Comparison of ENCODE assay signal across 9 cellular contexts in the genomic region with DNA sequence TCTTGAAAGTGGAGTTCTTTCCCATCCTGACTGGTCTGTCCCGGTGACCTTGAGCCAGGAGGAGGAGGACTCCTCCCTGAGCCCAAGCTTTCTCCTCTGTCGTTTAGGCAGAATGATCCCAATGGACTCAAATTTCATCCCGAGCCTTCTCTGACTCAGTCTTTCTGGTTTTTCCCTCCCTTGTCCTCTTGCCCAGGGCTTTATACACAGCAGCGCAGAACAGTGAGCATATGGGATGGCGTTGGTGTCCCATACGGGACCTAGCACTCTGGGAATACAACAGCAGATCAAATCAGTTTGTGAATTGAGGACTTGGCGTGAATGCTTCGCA. TPM values are rescaled to one million over a fixed set of nuclear protein-coding genes. Genes with fewer than 3 reads are reported as not detected.
DNase-seq lines count a peak whose midpoint lies in the region; ATAC-seq and TF ChIP-seq lines count a peak whose summit lies in the region.
"Had no signal": no experiment of that assay in that cellular context is flagged by ENCODE, and none has a peak within 500 bp of the region (broad histone marks: within the 10 kb centered on the region; RNA-seq: fewer than 3 reads in every experiment).

No MANE protein-coding gene starts in this region.

- peaks cover 46 to 65% (median 52%) of the 10 kb centered on the region in 3 donors for H3K4me1 Mint-ChIP-seq in CD8-positive, alpha-beta memory T cell

- intact Hi-C loops in sigmoid colon (cut with DNase I) = loop anchor here (2.0 to 5.0 kb wide), 2 partner anchors 247 to 609 kb away; no protein-coding TSS in a partner anchor

- WGBS in sigmoid colon, 2 donors = 68 to 81% methylated on average over 8 of the region's 8 CpGs

- H3K27ac ChIP-seq in CD8-positive, alpha-beta memory T cell (ENCODE audit: low read depth, low read length) = no peak overlapping the region
- H3K27ac ChIP-seq in sigmoid colon = peak overlapping the region; percentile 86 to 94 (median 91)
- H3K27ac ChIP-seq in effector memory CD4-positive, alpha-beta T cell (ENCODE audit: insufficient read depth, low read length, poor library complexity, severe bottlenecking) = no peak overlapping the region

- no peak overlapping the region for H3K4me3 ChIP-seq in CD8-positive, alpha-beta memory T cell (ENCODE audit: low read length)
- H3K4me3 ChIP-seq in NT2/D1 (ENCODE audit: insufficient read length, low read depth) (peak overlapping the region; percentile 48), sigmoid colon (no peak overlapping the region)
- H3K4me3 ChIP-seq in effector memory CD4-positive, alpha-beta T cell (ENCODE audit: insufficient read depth, low read depth, low read length, poor library complexity, severe bottlenecking) = no peak overlapping the region

- no peak for DNase-seq in CD8-positive, alpha-beta memory T cell
- no peak for DNase-seq in NT2/D1 (ENCODE audit: low read depth, low spot score)
- peak; percentile 66 for DNase-seq in fibroblast of gingiva (ENCODE audit: low read depth)
- DNase-seq in sigmoid colon = no peak
- no peak for DNase-seq in effector memory CD4-positive, alpha-beta T cell
- no peak for DNase-seq in iPS-NIHi11 (ENCODE audit: low spot score)
- no peak for DNase-seq in NCI-H2081 treated with DMSO at 0.1 percent for 48 hours (lab: John Stamatoyannopoulos, UW)
- DNase-seq: NCI-H2107 had no signal

- TF ChIP-seq POLR2A in sigmoid colon (IDR thresholded peaks at IDR 0.05) = no peak

- H3K4me1 ChIP-seq in CD8-positive, alpha-beta memory T cell (ENCODE audit: insufficient read depth, low read length) = peaks cover 38% of the 10 kb centered on the region
- H3K4me1 ChIP-seq in NT2/D1 (ENCODE audit: insufficient read depth, insufficient read length) = peaks cover 17% of the 10 kb centered on the region
- peaks cover 0 to 46% (median 33%) of the 10 kb centered on the region in 4 donors for H3K4me1 ChIP-seq in sigmoid colon
- H3K4me1 ChIP-seq in effector memory CD4-positive, alpha-beta T cell (ENCODE audit: control insufficient read depth, insufficient read depth, low read length, poor library complexity, severe bottlenecking) = peaks cover 30% of the 10 kb centered on the region

- peaks cover 0 to 3% of the 10 kb centered on the region in 2 donors for H3K27me3 Mint-ChIP-seq in CD8-positive, alpha-beta memory T cell

- peaks cover 0 to 15% (median 0%) of the 10 kb centered on the region in 3 donors for H3K36me3 Mint-ChIP-seq in CD8-positive, alpha-beta memory T cell

- TF ChIP-seq EP300 in sigmoid colon (IDR thresholded peaks at IDR 0.05) = no peak

- CTCF ChIA-PET in CD8-positive, alpha-beta memory T cell (lab: Charles Lee) = no interaction called here

- H3K9ac ChIP-seq in NT2/D1 (ENCODE audit: insufficient read length, low read depth) = no peak overlapping the region

- no peak for ATAC-seq in HG03354 (IDR thresholded peaks at IDR 0.05; ENCODE audit: poor library complexity, severe bottlenecking, unreplicated experiment)

- H3K9me3 Mint-ChIP-seq in CD8-positive, alpha-beta memory T cell = no peaks in the 10 kb centered on the region

- H3K36me3 ChIP-seq in CD8-positive, alpha-beta memory T cell (ENCODE audit: insufficient read depth, low read length) = no peaks in the 10 kb centered on the region
- H3K36me3 ChIP-seq in NT2/D1 (ENCODE audit: insufficient read depth, insufficient read length, low read length) (no peaks in the 10 kb centered on the region), sigmoid colon (no peaks in the 10 kb centered on the region)
- no peaks in the 10 kb centered on the region for H3K36me3 ChIP-seq in effector memory CD4-positive, alpha-beta T cell (ENCODE audit: control insufficient read depth, insufficient read depth, low read length)

- TF ChIP-seq CTCF in sigmoid colon (IDR thresholded peaks at IDR 0.05) = no peak

- peak overlapping the region; percentile 63 to 92 (median 82) for H3K4me3 Mint-ChIP-seq in CD8-positive, alpha-beta memory T cell

- peak overlapping the region in 5 of 8 donors; percentile 4 to 96 (median 87) for H3K27ac Mint-ChIP-seq in CD8-positive, alpha-beta memory T cell

- no peaks in the 10 kb centered on the region for H3K9me3 ChIP-seq in CD8-positive, alpha-beta memory T cell (ENCODE audit: low read length)
- H3K9me3 ChIP-seq in NT2/D1 (ENCODE audit: insufficient read depth, low read length) = no peaks in the 10 kb centered on the region
- no peaks in the 10 kb centered on the region for H3K9me3 ChIP-seq in sigmoid colon
- H3K9me3 ChIP-seq in effector memory CD4-positive, alpha-beta T cell (ENCODE audit: control insufficient read depth, low read length) = no peaks in the 10 kb centered on the region

- no peaks in the 10 kb centered on the region for H3K27me3 ChIP-seq in CD8-positive, alpha-beta memory T cell (ENCODE audit: insufficient read depth, low read length, poor library complexity, severe bottlenecking)
- H3K27me3 ChIP-seq in NT2/D1 (ENCODE audit: insufficient read depth, insufficient read length) (peaks cover 17% of the 10 kb centered on the region), sigmoid colon (peaks cover 0 to 8% (median 0%) of the 10 kb centered on the region in 3 donors)
- no peaks in the 10 kb centered on the region for H3K27me3 ChIP-seq in effector memory CD4-positive, alpha-beta T cell (replicated peaks; ENCODE audit: control insufficient read depth, insufficient read depth, low read length, poor library complexity, severe bottlenecking)

- POLR2A ChIA-PET in CD8-positive, alpha-beta memory T cell (lab: Charles Lee) = no interaction called here

RNA-seq across cellular contexts. Expression of a gene that starts 0.9 kb away (rescaled TPM):
- total RNA-seq in CD8-positive, alpha-beta memory T cell = 1 to 10 TPM; 6.8 to 9.1 TPM
- 1.4 TPM for polyA plus RNA-seq in CD8-positive, alpha-beta memory T cell
- total RNA-seq in sigmoid colon = 10 to 100 TPM; 23.0 to 33.2 (median 30.0) TPM
- 1 to 10 TPM in 2 of 3 donors, under 1 TPM in 1; 0.60 to 9.7 (median 2.1) TPM for polyA plus RNA-seq in sigmoid colon

Comparison
In these comparisons a context has a peak if more than half of its experiments do, and no peak if none do; other contexts are left out.
1. H3K27ac ChIP-seq: peak in sigmoid colon (4 of 4); none in CD8-positive, alpha-beta memory T cell (single experiment) and effector memory CD4-positive, alpha-beta T cell (single experiment).